10 cellular contexts compared by ENCODE assay signal in the genomic region with DNA sequence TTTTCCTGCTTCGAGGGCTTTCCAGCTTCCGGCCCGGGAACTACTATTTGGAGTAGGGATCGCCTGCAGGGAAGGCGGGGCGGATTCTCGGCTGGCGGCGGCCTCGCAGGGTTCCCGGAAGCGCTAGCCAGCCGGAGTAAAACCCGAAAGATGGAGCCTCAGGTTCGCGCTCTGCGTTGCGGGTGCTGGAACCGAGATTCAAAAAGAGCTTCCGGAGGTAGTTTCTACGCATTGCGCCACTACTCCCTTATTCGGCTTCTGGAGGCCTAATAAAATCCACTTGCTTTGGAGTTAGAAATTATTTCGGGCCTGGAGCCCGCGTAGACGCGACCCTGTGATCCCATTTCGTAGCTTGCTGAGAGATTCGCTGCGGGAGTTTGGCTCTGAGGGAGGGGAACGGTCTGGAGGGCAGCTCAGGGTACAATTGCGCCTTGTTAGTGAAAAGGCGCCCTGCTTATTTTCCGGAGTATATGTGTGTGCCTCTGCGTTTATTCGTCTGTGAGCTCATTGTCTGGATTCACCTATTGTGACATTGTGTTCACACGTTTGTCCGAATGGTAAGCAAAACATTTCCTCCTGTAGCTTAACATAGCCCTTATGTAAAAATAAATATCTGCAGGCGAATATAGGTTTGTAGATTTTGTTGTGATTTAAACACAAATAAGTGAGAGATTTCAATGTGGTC. TPM values are rescaled to one million over a fixed set of nuclear protein-coding genes. Genes with fewer than 3 reads are reported as not detected.
DNase-seq lines count a peak whose midpoint lies in the region; ATAC-seq and TF ChIP-seq lines count a peak whose summit lies in the region.
"Had no signal": no experiment of that assay in that cellular context is flagged by ENCODE, and none has a peak within 500 bp of the region (broad histone marks: within the 10 kb centered on the region; RNA-seq: fewer than 3 reads in every experiment).

No MANE protein-coding gene starts in this region.

- H3K4me1 Mint-ChIP-seq in activated T-cell treated with anti-CD3 and anti-CD28 coated beads, Interleukin-2, amount 50 U/mL, for 72 hours (ENCODE audit: low read depth) = peaks cover 72% of the 10 kb centered on the region

- H3K18ac ChIP-seq in mesendoderm (ENCODE audit: low read length) = peak overlapping the region; percentile 46

- H3K36me3 ChIP-seq in H7 (replicated peaks; ENCODE audit: control insufficient read depth, insufficient read depth, low read length) (no peaks in the 10 kb centered on the region), mesendoderm (ENCODE audit: control insufficient read depth, insufficient read depth, low read length) (no peaks in the 10 kb centered on the region)

- peaks cover 99% of the 10 kb centered on the region for H3K27me3 Mint-ChIP-seq in activated T-cell treated with anti-CD3 and anti-CD28 coated beads, Interleukin-2, amount 50 U/mL, for 72 hours (ENCODE audit: low read depth)

- H3K79me1 ChIP-seq in mesendoderm (ENCODE audit: low read length) = no peaks in the 10 kb centered on the region

- peak overlapping the region; percentile 81 to 90 for H3K4me3 Mint-ChIP-seq in activated T-cell treated with anti-CD3 and anti-CD28 coated beads, Interleukin-2, amount 50 U/mL, for 72 hours

- peaks cover 98% of the 10 kb centered on the region for H3K27me3 ChIP-seq in H7 (ENCODE audit: control insufficient read depth, insufficient read depth, low read length)
- H3K27me3 ChIP-seq in mesendoderm (ENCODE audit: insufficient read depth, low read length, poor library complexity) = peaks cover 36% of the 10 kb centered on the region

- no peaks in the 10 kb centered on the region for H3K36me3 Mint-ChIP-seq in activated T-cell treated with anti-CD3 and anti-CD28 coated beads, Interleukin-2, amount 50 U/mL, for 72 hours (ENCODE audit: insufficient read depth in 2 of 2)

- no peak for ATAC-seq in activated T-cell treated with anti-CD3 and anti-CD28 coated beads, Interleukin-2, amount 50 U/mL, for 72 hours (replicated peaks in 1 of 2)

- WGBS in mesendoderm (ENCODE audit: extremely low coverage, insufficient coverage, low lambda C conversion rate) = no CpG with 5 or more reads among the region's 40 CpGs

- H2AK5ac ChIP-seq in mesendoderm (ENCODE audit: low read length) = no peak overlapping the region

- H3K79me2 ChIP-seq in mesendoderm (ENCODE audit: control insufficient read depth, insufficient read depth, low read length) = no peaks in the 10 kb centered on the region

- H3K27ac ChIP-seq in C4-2B (peak overlapping the region; percentile 98), mesendoderm (ENCODE audit: low read depth, low read length) (peak overlapping the region; percentile 84)

- TF ChIP-seq CTCF in C4-2B (conservative IDR thresholded peaks at IDR 0.05) = no peak

- H3K4me3 ChIP-seq in H7 (ENCODE audit: insufficient read depth, low read depth, low read length) (peak overlapping the region; percentile 59), mesendoderm (ENCODE audit: low read length) (peak overlapping the region; percentile 10)

- H3K4me1 ChIP-seq in mesendoderm (ENCODE audit: control insufficient read depth, low read depth, low read length) = peaks cover 4% of the 10 kb centered on the region

- H3K9me3 Mint-ChIP-seq in activated T-cell treated with anti-CD3 and anti-CD28 coated beads, Interleukin-2, amount 50 U/mL, for 72 hours = no peaks in the 10 kb centered on the region
- H3K9me3 Mint-ChIP-seq: HFFc6 had no signal

- peak overlapping the region; percentile 86 for H3K4me2 ChIP-seq in mesendoderm (ENCODE audit: low read length)

- H3K23ac ChIP-seq in mesendoderm (ENCODE audit: low read length) = peak overlapping the region; percentile 92

- no peak overlapping the region for H2BK5ac ChIP-seq in mesendoderm (ENCODE audit: low read length)

- H3K9ac ChIP-seq in mesendoderm (ENCODE audit: low read length) = peak overlapping the region; percentile 68

- no peak overlapping the region for H3K4ac ChIP-seq in mesendoderm (ENCODE audit: low read depth, low read length)

- peak overlapping the region; percentile 76 for H3K56ac ChIP-seq in mesendoderm (ENCODE audit: low read length)

- peak; percentile 80 for DNase-seq in H7
- no peak for DNase-seq in activated T-cell treated with anti-CD3 and anti-CD28 coated beads, Interleukin-2, amount 50 U/mL, for 72 hours
- DNase-seq in mesendoderm = peak; percentile 83
- DNase-seq in NCI-H526 (lab: John Stamatoyannopoulos, UW) = no peak
- DNase-seq in anterior cingulate cortex (lab: John Stamatoyannopoulos, UW) = no peak
- DNase-seq in RPMI8226 = no peak
- no peak for DNase-seq in NCI-H526 treated with DMSO at 0.1 percent for 48 hours (lab: John Stamatoyannopoulos, UW)
- DNase-seq: SIG-M5 had no signal

- no peak overlapping the region for H4K8ac ChIP-seq in mesendoderm (ENCODE audit: low read depth, low read length)

- H2BK15ac ChIP-seq in mesendoderm (replicated peaks; ENCODE audit: low read depth) = no peak overlapping the region

- H2BK120ac ChIP-seq in mesendoderm (ENCODE audit: low read depth, low read length) = no peak overlapping the region

- no peak overlapping the region for H4K5ac ChIP-seq in mesendoderm (ENCODE audit: low read length)

- H3K27ac Mint-ChIP-seq in activated T-cell treated with anti-CD3 and anti-CD28 coated beads, Interleukin-2, amount 50 U/mL, for 72 hours = peak overlapping the region; percentile 88
- H3K27ac Mint-ChIP-seq: HFFc6 had no signal

RNA-seq across cellular contexts. Expression of a gene that starts 0.7 kb away (rescaled TPM):
- 40.8 and 40.9 TPM in 2 replicates for total RNA-seq in H7 (2014; rRNA removed; shearing (Covaris generic))
- not detected for total RNA-seq in activated T-cell treated with anti-CD3 and anti-CD28 coated beads, Interleukin-2, amount 50 U/mL, for 72 hours
- polyA plus RNA-seq in mesendoderm (2013, experiment 1 of 2) = 0.69 TPM
- polyA plus RNA-seq in mesendoderm (2013, experiment 2 of 2) = 0.32 TPM
- total RNA-seq: HFFc6 had no signal

RNA-seq across cellular contexts. Expression of a gene that starts 1.4 kb away (rescaled TPM):
- total RNA-seq in H7 (2014; rRNA removed; shearing (Covaris generic)) = 156 and 173 TPM in 2 replicates
- total RNA-seq in activated T-cell treated with anti-CD3 and anti-CD28 coated beads, Interleukin-2, amount 50 U/mL, for 72 hours = not detected
- polyA plus RNA-seq in mesendoderm (2013, experiment 1 of 2) = 3.5 TPM
- polyA plus RNA-seq in mesendoderm (2013, experiment 2 of 2) = 2.9 TPM
- total RNA-seq: HFFc6 had no signal

RNA-seq across cellular contexts. Expression of a gene that starts 4.9 kb away (rescaled TPM):
- 7.9 and 11.1 TPM in 2 replicates for total RNA-seq in H7 (2014; rRNA removed; shearing (Covaris generic))
- not detected for total RNA-seq in activated T-cell treated with anti-CD3 and anti-CD28 coated beads, Interleukin-2, amount 50 U/mL, for 72 hours
- 0.04 TPM for polyA plus RNA-seq in mesendoderm (2013, experiment 1 of 2)
- polyA plus RNA-seq in mesendoderm (2013, experiment 2 of 2) = 0.01 TPM
- total RNA-seq: HFFc6 had no signal

Comparison
In these comparisons a context has a peak if more than half of its experiments do, and no peak if none do; other contexts are left out.
1. DNase-seq: peak in H7 (single experiment) and mesendoderm (single experiment); none in activated T-cell treated with anti-CD3 and anti-CD28 coated beads, Interleukin-2, amount 50 U/mL, for 72 hours (0 of 2), NCI-H526 (0 of 2), anterior cingulate cortex (0 of 58), RPMI8226 (single experiment) and NCI-H526 treated with DMSO at 0.1 percent for 48 hours (single experiment).
2. RNA of a gene that starts 0.7 kb away (total RNA-seq): 40.8 to 40.9 TPM in H7; not detected in activated T-cell treated with anti-CD3 and anti-CD28 coated beads, Interleukin-2, amount 50 U/mL, for 72 hours; every median in the first group is over 10 times any median in the second.
3. RNA of a gene that starts 1.4 kb away (total RNA-seq): 156 to 173 TPM in H7; not detected in activated T-cell treated with anti-CD3 and anti-CD28 coated beads, Interleukin-2, amount 50 U/mL, for 72 hours; every median in the first group is over 100 times any median in the second.